Comparison of ENCODE assay signal across 9 cellular contexts in genomic region chr13:108269601-108270328, GRCh38. TPM values are rescaled to one million over a fixed set of nuclear protein-coding genes. Genes with fewer than 3 reads are reported as not detected.
A peak's percentile ranks its signal among the peaks of the same experiment; 100 is the strongest.
DNase-seq lines count a peak whose midpoint lies in the region; ATAC-seq and TF ChIP-seq lines count a peak whose summit lies in the region.
"Had no signal": no experiment of that assay in that cellular context is flagged by ENCODE, and none has a peak within 500 bp of the region (broad histone marks: within the 10 kb centered on the region; RNA-seq: fewer than 3 reads in every experiment).

Gene TNFSF13B (plus strand): TSS chr13:108269718. CDS start chr13:108269896, 178 bp downstream.

- DNase-seq in EL (peak; percentile 19), coronary artery (ENCODE audit: low spot score) (peak; percentile 75), lung (ENCODE audit: low spot score) (no peak), dermis blood vessel endothelial cell (no peak)
- peak; percentile 5 to 14 (median 6) for DNase-seq in activated CD4-positive, CD25-positive, alpha-beta regulatory T cell (lab: John Stamatoyannopoulos, UW)
- DNase-seq in stimulated activated CD8-positive, alpha-beta memory T cell treated with anti-CD3 and anti-CD28 coated beads, Interleukin-7, amount 100 ng/mL, for 48 hours (ENCODE audit: extremely low read depth in 1 of 2, low read depth in 1 of 2), result peak; percentile 21 to 37

- H3K36me3 Mint-ChIP-seq in IgD-negative memory B cell, result no peaks in the 10 kb centered on the region

- no peaks in the 10 kb centered on the region for H3K9me3 Mint-ChIP-seq in IgD-negative memory B cell

- TF ChIP-seq CTCF in coronary artery (IDR thresholded peaks at IDR 0.05) (no peak), lung (IDR thresholded peaks at IDR 0.05; ENCODE audit: control extremely low read depth, extremely low read depth) (no peak)

- H3K27me3 Mint-ChIP-seq in IgD-negative memory B cell, result no peaks in the 10 kb centered on the region

- ATAC-seq in GM21423 (IDR thresholded peaks at IDR 0.05; ENCODE audit: unreplicated experiment), result peak; percentile 71
- ATAC-seq in lung (ENCODE audit: insufficient read depth, low FRiP score), result peak; percentile 64

- peak within 1 kb of the TSS; percentile 70 for H3K4me3 ChIP-seq in coronary artery
- peak within 1 kb of the TSS; percentile 9 for H3K4me3 ChIP-seq in lung

- no peaks in the 10 kb centered on the region for H3K9me3 ChIP-seq in lung (ENCODE audit: control insufficient read depth in 2 of 2, insufficient read depth in 1 of 2, low read length in 1 of 2)

- H3K27ac ChIP-seq in coronary artery, result peak within 1 kb of the TSS; percentile 36 to 75
- H3K27ac ChIP-seq in lung (ENCODE audit: low read depth in 1 of 2, low read length in 1 of 2), result peak within 1 kb of the TSS; percentile 33 to 88
- H3K27ac ChIP-seq: VCaP had no signal

- 6 to 10% methylated on average over 16 of the region's 16 CpGs for WGBS in lung, 2 donors

- no peaks in the 10 kb centered on the region for H3K36me3 ChIP-seq in lung (ENCODE audit: control insufficient read depth in 2 of 2, insufficient read depth in 2 of 2, low read length in 2 of 2)

- peak within 1 kb of the TSS; percentile 68 to 95 (median 90) for H3K4me3 Mint-ChIP-seq in IgD-negative memory B cell

- H3K4me1 Mint-ChIP-seq in IgD-negative memory B cell, result peaks cover 28 to 36% (median 29%) of the 10 kb centered on the region in 3 donors

- H3K27ac Mint-ChIP-seq in IgD-negative memory B cell, result peak within 1 kb of the TSS; percentile 17 to 91 (median 87)

- H3K27me3 ChIP-seq in lung (ENCODE audit: control insufficient read depth, insufficient read depth), result no peaks in the 10 kb centered on the region

- H3K4me1 ChIP-seq in lung (ENCODE audit: control insufficient read depth in 2 of 2, insufficient read depth in 2 of 2, low read length in 2 of 2), result peaks cover 0 to 9% of the 10 kb centered on the region in 2 donors

RNA-seq across cellular contexts. Expression of gene TNFSF13B, which starts in this region (rescaled TPM):
- polyA plus RNA-seq in IgD-negative memory B cell (7.2 TPM), lung (10 to 100 TPM in 1 of 2 donors, 1 to 10 TPM in 1; 6.0 to 32.4 TPM)
- total RNA-seq in lung (10 to 100 TPM; 17.5 to 32.9 TPM), dermis blood vessel endothelial cell (0.34 and 0.70 TPM in 2 replicates)

Comparison
In these comparisons a context has a peak if more than half of its experiments do, and no peak if none do; other contexts are left out.
1. RNA of gene TNFSF13B (total RNA-seq): 17.5 to 32.9 TPM in lung; 0.34 to 0.70 TPM in dermis blood vessel endothelial cell; every median in the first group is over 10 times any median in the second.
2. DNase-seq: peak in EL (single experiment), activated CD4-positive, CD25-positive, alpha-beta regulatory T cell (4 of 4), coronary artery (single experiment) and stimulated activated CD8-positive, alpha-beta memory T cell treated with anti-CD3 and anti-CD28 coated beads, Interleukin-7, amount 100 ng/mL, for 48 hours (2 of 2); none in lung (single experiment) and dermis blood vessel endothelial cell (single experiment).